10 cellular contexts compared by ENCODE assay signal in genomic region chr7:4713183-4713784, GRCh38. TPM values are rescaled to one million over a fixed set of nuclear protein-coding genes. Genes with fewer than 3 reads are reported as not detected.
DNase-seq lines count a peak whose midpoint lies in the region; ATAC-seq, FAIRE-seq and TF ChIP-seq lines count a peak whose summit lies in the region.
"Had no signal": no experiment of that assay in that cellular context is flagged by ENCODE, and none has a peak within 500 bp of the region (broad histone marks: within the 10 kb centered on the region; RNA-seq: fewer than 3 reads in every experiment).

No MANE protein-coding gene starts in this region.

- FAIRE-seq in RCC 7860 (lab: Jason Lieb, UNC), result no peak
- FAIRE-seq: G401.6 had no signal

- peaks cover 41 to 65% (median 53%) of the 10 kb centered on the region in 4 donors for H3K4me1 ChIP-seq in upper lobe of left lung

- H3K27ac ChIP-seq in brain microvascular endothelial cell (peak overlapping the region; percentile 16), upper lobe of left lung (peak overlapping the region; percentile 16 to 62 (median 22))

- TF ChIP-seq CTCF in brain microvascular endothelial cell (IDR thresholded peaks at IDR 0.05; ENCODE audit: low read depth, low read length, missing control alignments) (no peak), upper lobe of left lung (IDR thresholded peaks at IDR 0.05) (no peak)

- H3K9me3 Mint-ChIP-seq in activated naive CD8-positive, alpha-beta T cell treated with anti-CD3 and anti-CD28 coated beads, Interleukin-2, amount 50 U/mL, for 24 hours, result no peaks in the 10 kb centered on the region

- H3K9me3 ChIP-seq in upper lobe of left lung, result no peaks in the 10 kb centered on the region

- H3K27me3 ChIP-seq in brain microvascular endothelial cell (replicated peaks) (no peaks in the 10 kb centered on the region), upper lobe of left lung (no peaks in the 10 kb centered on the region)

- intact Hi-C loops in Right ventricle myocardium inferior (cut with DNase I) (no loop called here), left ventricle myocardium superior (cut with micrococcal nuclease) (no loop called here)

- no peak overlapping the region for H3K4me3 Mint-ChIP-seq in activated naive CD8-positive, alpha-beta T cell treated with anti-CD3 and anti-CD28 coated beads, Interleukin-2, amount 50 U/mL, for 24 hours

- no peak for TF ChIP-seq EP300 in upper lobe of left lung (IDR thresholded peaks at IDR 0.05)

- no peak overlapping the region for H3K4me3 ChIP-seq in brain microvascular endothelial cell (ENCODE audit: low read depth, low read length)
- H3K4me3 ChIP-seq in upper lobe of left lung, result peak overlapping the region in 1 of 4 donors; percentile 0

- DNase-seq in Right ventricle myocardium inferior (ENCODE audit: missing footprints) (peak; percentile 76), left ventricle myocardium superior (no peak), brain microvascular endothelial cell (no peak), upper lobe of left lung (peak in 1 of 2 donors; percentile 50), HPDE6-E6E7 (ENCODE audit: extremely low spot score) (no peak), RCC 7860 (ENCODE audit: low spot score) (no peak)
- no peak for DNase-seq in activated naive CD8-positive, alpha-beta T cell treated with anti-CD3 and anti-CD28 coated beads, Interleukin-2, amount 50 U/mL, for 24 hours
- DNase-seq: left cardiac atrium had no signal

- WGBS in upper lobe of left lung, 2 donors, result 60 to 64% methylated on average over 27 of the region's 27 CpGs

- in situ Hi-C loops in brain microvascular endothelial cell (cut with HindIII; ENCODE audit: low pct_ligation_motif_present, low sequenced_read_pairs), result no loop called here

- peaks cover 49% of the 10 kb centered on the region for H3K4me1 Mint-ChIP-seq in activated naive CD8-positive, alpha-beta T cell treated with anti-CD3 and anti-CD28 coated beads, Interleukin-2, amount 50 U/mL, for 24 hours

- H3K36me3 ChIP-seq in brain microvascular endothelial cell (replicated peaks), result no peaks in the 10 kb centered on the region
- peaks cover 0 to 4% (median 3%) of the 10 kb centered on the region in 4 donors for H3K36me3 ChIP-seq in upper lobe of left lung

- no peak for TF ChIP-seq POLR2A in upper lobe of left lung (IDR thresholded peaks at IDR 0.05)

- no peaks in the 10 kb centered on the region for H3K27me3 Mint-ChIP-seq in activated naive CD8-positive, alpha-beta T cell treated with anti-CD3 and anti-CD28 coated beads, Interleukin-2, amount 50 U/mL, for 24 hours

- no peak for ATAC-seq in Right ventricle myocardium inferior
- ATAC-seq in left ventricle myocardium superior, result no peak
- peak; percentile 56 for ATAC-seq in HG03103 (IDR thresholded peaks at IDR 0.05; ENCODE audit: low read depth, unreplicated experiment)
- ATAC-seq in upper lobe of left lung (ENCODE audit: low FRiP score in 2 of 2), result peak in 1 of 2 donors; percentile 53
- ATAC-seq in activated naive CD8-positive, alpha-beta T cell treated with anti-CD3 and anti-CD28 coated beads, Interleukin-2, amount 50 U/mL, for 24 hours, result no peak

- peaks cover 13% of the 10 kb centered on the region for H3K36me3 Mint-ChIP-seq in activated naive CD8-positive, alpha-beta T cell treated with anti-CD3 and anti-CD28 coated beads, Interleukin-2, amount 50 U/mL, for 24 hours (ENCODE audit: low read depth)

- H3K27ac Mint-ChIP-seq in activated naive CD8-positive, alpha-beta T cell treated with anti-CD3 and anti-CD28 coated beads, Interleukin-2, amount 50 U/mL, for 24 hours, result no peak overlapping the region

RNA-seq across cellular contexts. Expression of gene FOXK1, which starts 31.2 kb away (rescaled TPM):
- total RNA-seq in Right ventricle myocardium inferior, result 16.8 TPM
- 17.7 TPM for total RNA-seq in left ventricle myocardium superior
- 10 to 100 TPM; 25.1 to 40.7 (median 34.1) TPM for total RNA-seq in upper lobe of left lung
